In genomic region chr4:62927574-62927973, GRCh38 we compare ENCODE assay signal across 22 cellular contexts.
DNase-seq lines count a peak whose midpoint lies in the region; ATAC-seq lines count a peak whose summit lies in the region.
"Had no signal": no experiment of that assay in that cellular context is flagged by ENCODE, and none has a peak within 500 bp of the region (broad histone marks: within the 10 kb centered on the region; RNA-seq: fewer than 3 reads in every experiment).

No MANE protein-coding gene starts in this region.

- intact Hi-C loops in Right ventricle myocardium superior (cut with DNase I) = no loop called here
- intact Hi-C loops in right cardiac atrium (cut with DNase I) = no loop called here
- intact Hi-C loops in left ventricle myocardium superior (cut with micrococcal nuclease) = no loop called here
- intact Hi-C loops in cardiac septum (cut with DNase I) = no loop called here

- DNase-seq in Right ventricle myocardium superior (no peak), right cardiac atrium (no peak), left ventricle myocardium superior (no peak), cardiac septum (ENCODE audit: low spot score) (no peak), AG08396 (ENCODE audit: low spot score) (no peak)
- DNase-seq: BE2C; C1 segment of cervical spinal cord; CD4-positive, alpha-beta memory T cell; CD4-positive, CD25-positive, alpha-beta regulatory T cell; CD8-positive, alpha-beta memory T cell; COR-L47; DMS 273 treated with DMSO at 0.1 percent for 48 hours; DMS153; DMS53; DMS79; DND-41; EL; GDM1 had no signal

- H3K27ac ChIP-seq in right cardiac atrium (ENCODE audit: low read length) = no peak overlapping the region
- H3K27ac ChIP-seq: 22Rv1, A549, BLaER1 had no signal

- WGBS in right cardiac atrium = 27% methylated on average over 3 of the region's 3 CpGs

- H3K27me3 ChIP-seq in right cardiac atrium (ENCODE audit: control insufficient read depth, insufficient read depth) = no peaks in the 10 kb centered on the region
- H3K27me3 ChIP-seq: BE2C, BLaER1 had no signal

- H3K4me1 ChIP-seq in right cardiac atrium (ENCODE audit: control insufficient read depth, insufficient read depth, low read length) = no peaks in the 10 kb centered on the region
- H3K4me1 ChIP-seq: A549, BE2C, BLaER1 had no signal

- H3K9me3 ChIP-seq in right cardiac atrium (ENCODE audit: control insufficient read depth, low read length) = no peaks in the 10 kb centered on the region
- H3K9me3 ChIP-seq: A549, BE2C, BLaER1 had no signal

- no peak overlapping the region for H3K4me3 ChIP-seq in right cardiac atrium (ENCODE audit: low read length)
- H3K4me3 ChIP-seq: A549, BLaER1, GM12878 had no signal

- ATAC-seq in Right ventricle myocardium superior (ENCODE audit: poor library complexity) = peak; percentile 36
- ATAC-seq in right cardiac atrium = no peak
- peak; percentile 33 for ATAC-seq in left ventricle myocardium superior
- ATAC-seq: A549, GM12878 had no signal

Comparison
In these comparisons a context has a peak if more than half of its experiments do, and no peak if none do; other contexts are left out.
1. ATAC-seq: peak in Right ventricle myocardium superior (single experiment) and left ventricle myocardium superior (single experiment); none in right cardiac atrium (0 of 2).